In the genomic region with DNA sequence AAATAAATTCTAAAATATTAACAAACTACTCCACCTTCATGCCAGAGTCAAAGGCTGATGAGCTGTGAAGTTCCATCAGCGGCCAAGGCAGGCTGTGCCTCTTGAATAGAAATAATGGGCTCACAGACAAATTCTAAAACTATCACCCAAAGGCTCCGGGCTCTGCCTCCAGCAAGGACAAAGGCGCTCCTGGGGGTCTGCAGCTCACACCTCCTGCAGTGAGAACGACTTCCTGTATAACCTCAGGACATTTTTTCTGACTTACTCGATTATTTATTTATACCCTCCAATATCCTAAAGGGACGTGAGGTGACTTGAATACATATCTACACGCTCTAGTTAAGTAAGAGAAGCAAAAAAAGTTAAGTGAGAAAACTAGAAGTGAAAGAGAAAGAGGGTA, we compare ENCODE assay signal across 15 cellular contexts.
DNase-seq lines count a peak whose midpoint lies in the region; TF ChIP-seq lines count a peak whose summit lies in the region.
"Had no signal": no experiment of that assay in that cellular context is flagged by ENCODE, and none has a peak within 500 bp of the region (broad histone marks: within the 10 kb centered on the region; RNA-seq: fewer than 3 reads in every experiment).

No MANE protein-coding gene starts in this region.

- 73 to 75% (median 75%) methylated on average over 7 of the region's 7 CpGs for WGBS in adrenal gland, 4 donors

- H3K9me3 ChIP-seq in SJSA1 (replicated peaks) = no peaks in the 10 kb centered on the region
- no peaks in the 10 kb centered on the region for H3K9me3 ChIP-seq in adrenal gland (replicated peaks in 1 of 3)
- H3K9me3 ChIP-seq in colonic mucosa = no peaks in the 10 kb centered on the region
- no peaks in the 10 kb centered on the region for H3K9me3 ChIP-seq in breast epithelium
- H3K9me3 ChIP-seq: BLaER1, HAP-1 had no signal

- TF ChIP-seq POLR2A in adrenal gland (IDR thresholded peaks at IDR 0.05) (no peak), breast epithelium (IDR thresholded peaks at IDR 0.05) (no peak)

- intact Hi-C loops in adrenal gland (cut with DNase I) (no loop called here), colonic mucosa (cut with DNase I) (no loop called here), breast epithelium (cut with DNase I; ENCODE audit: low total_unique reads) (no loop called here)

- DNase-seq in NCI-H1417 (lab: John Stamatoyannopoulos, UW) (peak in 2 of 3 experiments; percentile 10 to 37), NCI-H1417 treated with DMSO at 0.1 percent for 48 hours (lab: John Stamatoyannopoulos, UW) (no peak), SJSA1 (ENCODE audit: low read depth in 1 of 2, low spot score in 2 of 2) (peak; percentile 65 to 75), glomerular visceral epithelial cell (ENCODE audit: extremely low spot score) (peak; percentile 40), ecto neural progenitor cell (ENCODE audit: low spot score) (no peak), adrenal gland (no peak), colonic mucosa (no peak), breast epithelium (ENCODE audit: low spot score in 2 of 2) (no peak)
- DNase-seq: AML-193; CD4-positive, CD25-positive, alpha-beta regulatory T cell; DMS53; GF-D8 had no signal

- no peaks in the 10 kb centered on the region for H3K36me3 ChIP-seq in SJSA1
- H3K36me3 ChIP-seq in adrenal gland (replicated peaks in 1 of 2) = no peaks in the 10 kb centered on the region
- no peaks in the 10 kb centered on the region for H3K36me3 ChIP-seq in colonic mucosa
- no peaks in the 10 kb centered on the region for H3K36me3 ChIP-seq in breast epithelium
- H3K36me3 ChIP-seq: BLaER1, HAP-1 had no signal

- TF ChIP-seq CTCF in adrenal gland (IDR thresholded peaks at IDR 0.05) (no peak), colonic mucosa (IDR thresholded peaks at IDR 0.05) (no peak), breast epithelium (IDR thresholded peaks at IDR 0.05) (no peak)

- H3K4me1 ChIP-seq in SJSA1 (replicated peaks) (peaks cover 79% of the 10 kb centered on the region), adrenal gland (replicated peaks in 1 of 2) (no peaks in the 10 kb centered on the region), colonic mucosa (no peaks in the 10 kb centered on the region), breast epithelium (no peaks in the 10 kb centered on the region)
- H3K4me1 ChIP-seq: HAP-1 had no signal

- H3K27me3 ChIP-seq in SJSA1 (replicated peaks) (no peaks in the 10 kb centered on the region), adrenal gland (no peaks in the 10 kb centered on the region), colonic mucosa (no peaks in the 10 kb centered on the region), breast epithelium (no peaks in the 10 kb centered on the region)
- H3K27me3 ChIP-seq: BLaER1 had no signal

- no peak overlapping the region for H3K4me3 ChIP-seq in SJSA1
- no peak overlapping the region for H3K4me3 ChIP-seq in adrenal gland
- H3K4me3 ChIP-seq in colonic mucosa = no peak overlapping the region
- no peak overlapping the region for H3K4me3 ChIP-seq in breast epithelium
- H3K4me3 ChIP-seq: BLaER1, HAP-1 had no signal

- peak overlapping the region; percentile 74 for H3K27ac ChIP-seq in SJSA1
- H3K27ac ChIP-seq in adrenal gland = no peak overlapping the region
- H3K27ac ChIP-seq in colonic mucosa = no peak overlapping the region
- no peak overlapping the region for H3K27ac ChIP-seq in breast epithelium
- H3K27ac ChIP-seq: 22Rv1, BLaER1 had no signal

- no peak overlapping the region for H3K9ac ChIP-seq in colonic mucosa (ENCODE audit: low read depth in 2 of 2, low read length in 2 of 2)
- H3K9ac ChIP-seq: BLaER1 had no signal

Comparison
In these comparisons a context has a peak if more than half of its experiments do, and no peak if none do; other contexts are left out.
1. DNase-seq: peak in NCI-H1417 (2 of 3), SJSA1 (2 of 2) and glomerular visceral epithelial cell (single experiment); none in NCI-H1417 treated with DMSO at 0.1 percent for 48 hours (single experiment), ecto neural progenitor cell (single experiment), adrenal gland (0 of 7), colonic mucosa (single experiment) and breast epithelium (0 of 2).